16 cellular contexts compared by ENCODE assay signal in genomic region chr14:91378945-91379932, GRCh38. TPM values are rescaled to one million over a fixed set of nuclear protein-coding genes. Genes with fewer than 3 reads are reported as not detected.
A peak's percentile ranks its signal among the peaks of the same experiment; 100 is the strongest.
DNase-seq lines count a peak whose midpoint lies in the region; TF ChIP-seq lines count a peak whose summit lies in the region.
"Had no signal": no experiment of that assay in that cellular context is flagged by ENCODE, and none has a peak within 500 bp of the region (broad histone marks: within the 10 kb centered on the region; RNA-seq: fewer than 3 reads in every experiment).

No MANE protein-coding gene starts in this region.

- H3K9me3 Mint-ChIP-seq in T-helper 1 cell treated with Interleukin-12 subunit alpha and Interleukin-12 subunit beta and Interleukin-4 antibody, amounts not matched to agents 30 μg/mL and 1 μg/mL, for 36 hours = no peaks in the 10 kb centered on the region
- no peaks in the 10 kb centered on the region for H3K9me3 Mint-ChIP-seq in progenitor cell of endocrine pancreas (ENCODE audit: low read depth)
- H3K9me3 Mint-ChIP-seq: activated B cell treated with CpG ODN at 0.5 μM for 24 hours; stimulated activated naive CD8-positive, alpha-beta T cell treated with anti-CD3 and anti-CD28 coated beads, Interleukin-15, Interleukin-2, amounts not matched to agents 100 ng/mL and 50 ng/mL, for 24 hours had no signal

- no peak overlapping the region for H3K4me3 Mint-ChIP-seq in T-helper 1 cell treated with Interleukin-12 subunit alpha and Interleukin-12 subunit beta and Interleukin-4 antibody, amounts not matched to agents 30 μg/mL and 1 μg/mL, for 36 hours
- H3K4me3 Mint-ChIP-seq in progenitor cell of endocrine pancreas (ENCODE audit: low read depth) = no peak overlapping the region
- H3K4me3 Mint-ChIP-seq: activated B cell treated with CpG ODN at 0.5 μM for 24 hours had no signal

- DNase-seq in T-helper 1 cell = no peak
- DNase-seq in NOMO-1 treated with DMSO at 0.1 percent for 48 hours (lab: John Stamatoyannopoulos, UW; ENCODE audit: unreplicated experiment) = peak; percentile 48
- peak; percentile 43 for DNase-seq in amniotic epithelial cell (ENCODE audit: low read depth)
- no peak for DNase-seq in progenitor cell of endocrine pancreas (ENCODE audit: low spot score, unreplicated experiment)
- DNase-seq in KBM-7 = no peak
- DNase-seq in HCEC 1CT = no peak
- no peak for DNase-seq in occipital lobe (lab: John Stamatoyannopoulos, UW)
- DNase-seq: 8988T, activated B cell treated with CpG ODN at 0.5 μM for 24 hours, activated gamma-delta T cell, DMS79 treated with DMSO at 0.1 percent for 48 hours, left colon, NCI-H2029, Peyer's patch had no signal

- H3K27ac Mint-ChIP-seq in T-helper 1 cell treated with Interleukin-12 subunit alpha and Interleukin-12 subunit beta and Interleukin-4 antibody, amounts not matched to agents 30 μg/mL and 1 μg/mL, for 36 hours = peak overlapping the region; percentile 27
- peak overlapping the region; percentile 52 for H3K27ac Mint-ChIP-seq in progenitor cell of endocrine pancreas

- H3K27me3 Mint-ChIP-seq in T-helper 1 cell treated with Interleukin-12 subunit alpha and Interleukin-12 subunit beta and Interleukin-4 antibody, amounts not matched to agents 30 μg/mL and 1 μg/mL, for 36 hours (ENCODE audit: low read depth) = no peaks in the 10 kb centered on the region
- H3K27me3 Mint-ChIP-seq in progenitor cell of endocrine pancreas = no peaks in the 10 kb centered on the region
- H3K27me3 Mint-ChIP-seq: activated B cell treated with CpG ODN at 0.5 μM for 24 hours; stimulated activated naive CD8-positive, alpha-beta T cell treated with anti-CD3 and anti-CD28 coated beads, Interleukin-15, Interleukin-2, amounts not matched to agents 100 ng/mL and 50 ng/mL, for 24 hours had no signal

- in situ Hi-C loops in KBM-7 (cut with MboI; ENCODE audit: low pct_unique_long_range_greater_than_20kb, low sequenced_read_pairs) = no loop called here

- TF ChIP-seq CTCF in progenitor cell of endocrine pancreas (IDR thresholded peaks at IDR 0.05; ENCODE audit: unreplicated experiment) = no peak

- H3K4me1 Mint-ChIP-seq in T-helper 1 cell treated with Interleukin-12 subunit alpha and Interleukin-12 subunit beta and Interleukin-4 antibody, amounts not matched to agents 30 μg/mL and 1 μg/mL, for 36 hours (ENCODE audit: low read depth) = peaks cover 85% of the 10 kb centered on the region
- H3K4me1 Mint-ChIP-seq in progenitor cell of endocrine pancreas (ENCODE audit: low read depth) = peaks cover 72% of the 10 kb centered on the region

- H3K36me3 Mint-ChIP-seq in T-helper 1 cell treated with Interleukin-12 subunit alpha and Interleukin-12 subunit beta and Interleukin-4 antibody, amounts not matched to agents 30 μg/mL and 1 μg/mL, for 36 hours (ENCODE audit: low read depth) = peaks cover 33% of the 10 kb centered on the region
- H3K36me3 Mint-ChIP-seq in progenitor cell of endocrine pancreas (ENCODE audit: insufficient read depth) = peaks cover 3% of the 10 kb centered on the region

RNA-seq across cellular contexts. Expression of gene CCDC88C, which starts 38.4 kb away (rescaled TPM):
- 78.1 and 85.5 TPM in 2 replicates for total RNA-seq in progenitor cell of endocrine pancreas
- 14.3 TPM for total RNA-seq in occipital lobe

Comparison
In these comparisons a context has a peak if more than half of its experiments do, and no peak if none do; other contexts are left out.
1. DNase-seq: peak in NOMO-1 treated with DMSO at 0.1 percent for 48 hours (single experiment) and amniotic epithelial cell (single experiment); none in T-helper 1 cell (0 of 5), progenitor cell of endocrine pancreas (single experiment), KBM-7 (single experiment), HCEC 1CT (single experiment) and occipital lobe (single experiment).